ENCODE assay signal across 16 cellular contexts in genomic region chr15:100862162-100862561, GRCh38. TPM values are rescaled to one million over a fixed set of nuclear protein-coding genes. Genes with fewer than 3 reads are reported as not detected.
"Had no signal": no experiment of that assay in that cellular context is flagged by ENCODE, and none has a peak within 500 bp of the region (broad histone marks: within the 10 kb centered on the region; RNA-seq: fewer than 3 reads in every experiment).

No MANE protein-coding gene starts in this region.

- H3K27me3 ChIP-seq: ascending aorta, testis had no signal

- DNase-seq: activated CD4-positive, CD25-positive, alpha-beta regulatory T cell treated with anti-CD3 and anti-CD28 coated beads, Interleukin-2, amount 50 U/mL, for 72 hours; activated naive CD4-positive, alpha-beta T cell treated with Interleukin-2 at 50 U/mL for 16 hours; kidney; SK-N-SH; stimulated activated CD4-positive, alpha-beta T cell treated with anti-CD3 and anti-CD28 coated beads, Interleukin-15, amount 100 ng/mL, for 24 hours; stimulated activated CD4-positive, alpha-beta T cell treated with anti-CD3 and anti-CD28 coated beads, Interleukin-4, amount 100 ng/mL, for 1 hour; stimulated activated naive CD8-positive, alpha-beta T cell treated with anti-CD3 and anti-CD28 coated beads, Interleukin-15, Interleukin-2, amounts not matched to agents 100 U/mL and 50 U/mL, for 24 hours; T-helper 1 cell; T1000 had no signal

- H3K4me1 ChIP-seq: ascending aorta, testis had no signal

- H3K27ac ChIP-seq: ascending aorta, testis had no signal

- H3K4me2 ChIP-seq: SK-N-SH had no signal

- H3K4me3 ChIP-seq: ascending aorta, skin epidermis, testis had no signal

- ATAC-seq: activated T-helper 17 cell treated with anti-CD3 and anti-CD28 coated beads, Interleukin-2, amount 50 U/mL, for 72 hours; esophagus mucosa; stimulated activated naive CD8-positive, alpha-beta T cell treated with anti-CD3 and anti-CD28 coated beads, Interleukin-15, Interleukin-2, amounts not matched to agents 100 U/mL and 50 U/mL, for 24 hours had no signal

- H3K36me3 ChIP-seq: ascending aorta had no signal

- H3K9me3 ChIP-seq: ascending aorta, SK-N-SH, testis had no signal

RNA-seq across cellular contexts. Expression of gene ALDH1A3, which starts 17.5 kb away (rescaled TPM):
- total RNA-seq: activated T-helper 17 cell treated with anti-CD3 and anti-CD28 coated beads, Interleukin-2, amount 50 U/mL, for 72 hours; mesothelial cell of epicardium; myocyte had no signal
